ENCODE assay signal across 13 cellular contexts in the genomic region with DNA sequence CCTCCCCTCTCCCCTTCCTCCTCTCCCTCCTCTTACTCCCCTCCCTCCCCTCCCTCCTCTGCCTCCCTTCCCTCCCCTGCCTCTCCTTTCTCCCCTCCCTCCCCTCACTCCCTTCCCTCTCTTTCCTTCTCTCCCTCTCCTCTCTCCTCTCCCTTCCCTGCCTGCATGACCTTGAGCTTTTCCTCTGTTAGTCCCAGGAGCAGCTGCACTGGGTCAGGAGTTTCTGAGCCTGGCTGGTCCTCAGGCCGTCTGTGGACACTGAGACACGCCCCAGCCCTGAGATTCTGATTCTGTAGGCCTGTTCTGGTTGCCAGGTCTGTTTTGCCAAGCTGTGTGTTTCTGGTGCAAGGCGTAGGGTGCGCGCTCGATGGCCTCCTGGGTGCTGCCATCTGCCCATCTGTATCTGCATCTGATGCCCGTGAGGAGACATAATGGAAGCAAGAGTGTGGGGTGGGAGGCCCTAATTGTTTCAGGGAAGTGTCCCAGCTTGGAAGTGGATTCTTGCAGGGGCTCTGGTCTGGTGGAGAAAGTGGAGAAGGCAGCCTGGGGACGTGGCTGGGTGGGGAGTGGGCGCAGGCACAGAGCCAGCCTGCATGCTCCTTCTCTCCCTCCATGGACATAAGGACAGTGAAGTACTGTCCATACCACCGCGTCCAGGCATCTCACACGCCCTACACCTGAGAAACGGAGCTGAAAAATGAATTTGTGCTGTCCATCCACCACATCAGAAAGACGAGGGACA.
DNase-seq lines count a peak whose midpoint lies in the region; ATAC-seq and TF ChIP-seq lines count a peak whose summit lies in the region.
"Had no signal": no experiment of that assay in that cellular context is flagged by ENCODE, and none has a peak within 500 bp of the region (broad histone marks: within the 10 kb centered on the region; RNA-seq: fewer than 3 reads in every experiment).

No MANE protein-coding gene starts in this region.

- peaks cover 48 to 74% (median 72%) of the 10 kb centered on the region in 3 donors for H3K27me3 ChIP-seq in skeletal muscle tissue (ENCODE audit: control insufficient read depth in 3 of 3, insufficient read depth in 3 of 3, low read length in 3 of 3)

- peak overlapping the region; percentile 19 for H3K27ac ChIP-seq in skeletal muscle tissue (ENCODE audit: low read depth, low read length)
- H3K27ac ChIP-seq: SJCRH30 had no signal

- H3K9me3 Mint-ChIP-seq in activated CD8-positive, alpha-beta T cell treated with anti-CD3 and anti-CD28 coated beads, Interleukin-2, amount 10 ng/mL, durations not matched to agents 7 days and 5 days (ENCODE audit: insufficient read depth) = peaks cover 8% of the 10 kb centered on the region
- H3K9me3 Mint-ChIP-seq in activated CD8-positive, alpha-beta T cell treated with anti-CD3 and anti-CD28 coated beads for 36 hours = peaks cover 2% of the 10 kb centered on the region
- peaks cover 4% of the 10 kb centered on the region for H3K9me3 Mint-ChIP-seq in activated T-helper 1 cell treated with anti-CD3 and anti-CD28 coated beads, Interleukin-12 subunit alpha, Interleukin-12 subunit beta, Interleukin-2, Interleukin-4 antibody, amounts not matched to agents 30 ng/mL and 10 ng/mL and 1 ng/mL, durations not matched to agents 14 hours and 24 hours and 36 hours
- H3K9me3 Mint-ChIP-seq: activated T-cell treated with anti-CD3 and anti-CD28 coated beads, Interleukin-2, amount 50 U/mL, for 4 hours had no signal

- no peaks in the 10 kb centered on the region for H3K36me3 ChIP-seq in skeletal muscle tissue (ENCODE audit: control insufficient read depth in 3 of 3, insufficient read depth in 3 of 3, low read length in 3 of 3)
- H3K36me3 ChIP-seq: lower lobe of right lung, prostate gland, SJCRH30 had no signal

- peaks cover 5% of the 10 kb centered on the region for H3K36me3 Mint-ChIP-seq in activated CD8-positive, alpha-beta T cell treated with anti-CD3 and anti-CD28 coated beads, Interleukin-2, amount 10 ng/mL, durations not matched to agents 7 days and 5 days (ENCODE audit: low read depth)
- H3K36me3 Mint-ChIP-seq in activated CD8-positive, alpha-beta T cell treated with anti-CD3 and anti-CD28 coated beads for 36 hours (ENCODE audit: low read depth) = no peaks in the 10 kb centered on the region
- no peaks in the 10 kb centered on the region for H3K36me3 Mint-ChIP-seq in T-helper 17 cell (ENCODE audit: low read depth)
- peaks cover 2% of the 10 kb centered on the region for H3K36me3 Mint-ChIP-seq in activated T-helper 1 cell treated with anti-CD3 and anti-CD28 coated beads, Interleukin-12 subunit alpha, Interleukin-12 subunit beta, Interleukin-2, Interleukin-4 antibody, amounts not matched to agents 30 ng/mL and 10 ng/mL and 1 ng/mL, durations not matched to agents 14 hours and 24 hours and 36 hours (ENCODE audit: low read depth)

- peaks cover 43% of the 10 kb centered on the region for H3K4me1 Mint-ChIP-seq in activated CD8-positive, alpha-beta T cell treated with anti-CD3 and anti-CD28 coated beads, Interleukin-2, amount 10 ng/mL, durations not matched to agents 7 days and 5 days (ENCODE audit: low read depth)
- H3K4me1 Mint-ChIP-seq in activated CD8-positive, alpha-beta T cell treated with anti-CD3 and anti-CD28 coated beads for 36 hours (ENCODE audit: low read depth) = peaks cover 31% of the 10 kb centered on the region
- H3K4me1 Mint-ChIP-seq in T-helper 17 cell = peaks cover 35% of the 10 kb centered on the region
- H3K4me1 Mint-ChIP-seq in activated T-helper 1 cell treated with anti-CD3 and anti-CD28 coated beads, Interleukin-12 subunit alpha, Interleukin-12 subunit beta, Interleukin-2, Interleukin-4 antibody, amounts not matched to agents 30 ng/mL and 10 ng/mL and 1 ng/mL, durations not matched to agents 14 hours and 24 hours and 36 hours (ENCODE audit: low read depth) = peaks cover 39% of the 10 kb centered on the region

- no peak for TF ChIP-seq CTCF in activated CD8-positive, alpha-beta T cell treated with anti-CD3 and anti-CD28 coated beads for 36 hours (IDR thresholded peaks at IDR 0.05)
- no peak for TF ChIP-seq CTCF in GM10266 (IDR thresholded peaks at IDR 0.05; ENCODE audit: control insufficient read depth, insufficient read depth, low read depth, missing control alignments)

- H3K27ac Mint-ChIP-seq in activated CD8-positive, alpha-beta T cell treated with anti-CD3 and anti-CD28 coated beads, Interleukin-2, amount 10 ng/mL, durations not matched to agents 7 days and 5 days = peak overlapping the region; percentile 2
- H3K27ac Mint-ChIP-seq in activated CD8-positive, alpha-beta T cell treated with anti-CD3 and anti-CD28 coated beads for 36 hours = no peak overlapping the region
- peak overlapping the region; percentile 99 for H3K27ac Mint-ChIP-seq in T-helper 17 cell
- H3K27ac Mint-ChIP-seq in activated T-helper 1 cell treated with anti-CD3 and anti-CD28 coated beads, Interleukin-12 subunit alpha, Interleukin-12 subunit beta, Interleukin-2, Interleukin-4 antibody, amounts not matched to agents 30 ng/mL and 10 ng/mL and 1 ng/mL, durations not matched to agents 14 hours and 24 hours and 36 hours = no peak overlapping the region

- POLR2A ChIA-PET in activated CD8-positive, alpha-beta T cell treated with anti-CD3 and anti-CD28 coated beads, Interleukin-2, amount 10 ng/mL, durations not matched to agents 7 days and 5 days (lab: Charles Lee) = interaction anchor here (2.0 kb wide), 1 partner anchor 35 kb away, joined by 6 read pairs; no protein-coding TSS in a partner anchor
- POLR2A ChIA-PET in activated CD8-positive, alpha-beta T cell treated with anti-CD3 and anti-CD28 coated beads for 36 hours (lab: Charles Lee) = interaction anchor here (0.6 kb wide), 1 partner anchor 57 kb away, joined by 3 read pairs; no protein-coding TSS in a partner anchor

- CTCF ChIA-PET in activated CD8-positive, alpha-beta T cell treated with anti-CD3 and anti-CD28 coated beads, Interleukin-2, amount 10 ng/mL, durations not matched to agents 7 days and 5 days (lab: Charles Lee) = interaction anchor here (1.4 kb wide), 1 partner anchor 188 kb away, joined by 3 read pairs; no protein-coding TSS in a partner anchor
- CTCF ChIA-PET in activated CD8-positive, alpha-beta T cell treated with anti-CD3 and anti-CD28 coated beads for 36 hours (lab: Charles Lee) = interaction anchor here (0.9 kb wide), 1 partner anchor 36 kb away, joined by 3 read pairs; no protein-coding TSS in a partner anchor

- DNase-seq in activated CD8-positive, alpha-beta T cell treated with anti-CD3 and anti-CD28 coated beads, Interleukin-2, amount 10 ng/mL, durations not matched to agents 7 days and 5 days = no peak
- DNase-seq in activated CD8-positive, alpha-beta T cell treated with anti-CD3 and anti-CD28 coated beads for 36 hours = no peak
- no peak for DNase-seq in T-helper 17 cell
- DNase-seq in left lobe of liver (ENCODE audit: low spot score) = no peak
- no peak for DNase-seq in activated T-helper 1 cell treated with anti-CD3 and anti-CD28 coated beads, Interleukin-12 subunit alpha, Interleukin-12 subunit beta, Interleukin-2, Interleukin-4 antibody, amounts not matched to agents 30 ng/mL and 10 ng/mL and 1 ng/mL, durations not matched to agents 14 hours and 24 hours and 36 hours (ENCODE audit: low spot score)
- DNase-seq in NCI-H774 (lab: John Stamatoyannopoulos, UW) = no peak
- DNase-seq in GM10266 (ENCODE audit: extremely low spot score) = no peak
- DNase-seq: activated T-cell treated with anti-CD3 and anti-CD28 coated beads, Interleukin-2, amount 50 U/mL, for 4 hours; lower lobe of right lung; stimulated activated CD4-positive, alpha-beta T cell treated with anti-CD3 and anti-CD28 coated beads, Interleukin-2, amount 100 ng/mL, for 24 hours had no signal

- peaks cover 3 to 18% (median 15%) of the 10 kb centered on the region in 3 donors for H3K4me1 ChIP-seq in skeletal muscle tissue (ENCODE audit: control insufficient read depth in 3 of 3, insufficient read depth in 3 of 3, low read length in 3 of 3)
- H3K4me1 ChIP-seq: SJCRH30 had no signal

- intact Hi-C loops in activated CD8-positive, alpha-beta T cell treated with anti-CD3 and anti-CD28 coated beads for 36 hours (cut with micrococcal nuclease) = no loop called here
- intact Hi-C loops in activated T-helper 1 cell treated with anti-CD3 and anti-CD28 coated beads, Interleukin-12 subunit alpha, Interleukin-12 subunit beta, Interleukin-2, Interleukin-4 antibody, amounts not matched to agents 30 ng/mL and 10 ng/mL and 1 ng/mL, durations not matched to agents 14 hours and 24 hours and 36 hours (cut with micrococcal nuclease) = loop anchor here (5.0 kb wide), 1 partner anchor 50 kb away; no protein-coding TSS in a partner anchor

- H3K27me3 Mint-ChIP-seq in activated CD8-positive, alpha-beta T cell treated with anti-CD3 and anti-CD28 coated beads, Interleukin-2, amount 10 ng/mL, durations not matched to agents 7 days and 5 days (ENCODE audit: low read depth) = peaks cover 24% of the 10 kb centered on the region
- H3K27me3 Mint-ChIP-seq in activated CD8-positive, alpha-beta T cell treated with anti-CD3 and anti-CD28 coated beads for 36 hours = no peaks in the 10 kb centered on the region
- H3K27me3 Mint-ChIP-seq in T-helper 17 cell = no peaks in the 10 kb centered on the region
- H3K27me3 Mint-ChIP-seq in activated T-helper 1 cell treated with anti-CD3 and anti-CD28 coated beads, Interleukin-12 subunit alpha, Interleukin-12 subunit beta, Interleukin-2, Interleukin-4 antibody, amounts not matched to agents 30 ng/mL and 10 ng/mL and 1 ng/mL, durations not matched to agents 14 hours and 24 hours and 36 hours (ENCODE audit: insufficient read depth) = peaks cover 38% of the 10 kb centered on the region

- no peaks in the 10 kb centered on the region for H3K9me3 ChIP-seq in T-helper 17 cell (ENCODE audit: control insufficient read depth, low read length, poor library complexity, severe bottlenecking)
- H3K9me3 ChIP-seq in skeletal muscle tissue (ENCODE audit: control insufficient read depth in 3 of 3, low read length in 3 of 3) = peaks cover 2 to 3% (median 3%) of the 10 kb centered on the region in 3 donors
- H3K9me3 ChIP-seq: prostate gland, SJCRH30 had no signal

- no peak for ATAC-seq in activated CD8-positive, alpha-beta T cell treated with anti-CD3 and anti-CD28 coated beads, Interleukin-2, amount 10 ng/mL, durations not matched to agents 7 days and 5 days
- no peak for ATAC-seq in activated CD8-positive, alpha-beta T cell treated with anti-CD3 and anti-CD28 coated beads for 36 hours
- ATAC-seq in T-helper 17 cell = no peak
- ATAC-seq in left lobe of liver = peak; percentile 29
- ATAC-seq: activated T-cell treated with anti-CD3 and anti-CD28 coated beads, Interleukin-2, amount 50 U/mL, for 4 hours had no signal

- H3K9ac ChIP-seq in skeletal muscle tissue (ENCODE audit: low read depth in 1 of 3, low read length in 3 of 3) = peak overlapping the region in 1 of 3 donors; percentile 16

- no peak overlapping the region for H3K4me3 Mint-ChIP-seq in activated CD8-positive, alpha-beta T cell treated with anti-CD3 and anti-CD28 coated beads, Interleukin-2, amount 10 ng/mL, durations not matched to agents 7 days and 5 days
- no peak overlapping the region for H3K4me3 Mint-ChIP-seq in activated CD8-positive, alpha-beta T cell treated with anti-CD3 and anti-CD28 coated beads for 36 hours
- peak overlapping the region; percentile 66 for H3K4me3 Mint-ChIP-seq in T-helper 17 cell
- no peak overlapping the region for H3K4me3 Mint-ChIP-seq in activated T-helper 1 cell treated with anti-CD3 and anti-CD28 coated beads, Interleukin-12 subunit alpha, Interleukin-12 subunit beta, Interleukin-2, Interleukin-4 antibody, amounts not matched to agents 30 ng/mL and 10 ng/mL and 1 ng/mL, durations not matched to agents 14 hours and 24 hours and 36 hours

- no peak overlapping the region for H3K4me3 ChIP-seq in skeletal muscle tissue (ENCODE audit: low read length in 3 of 3)

Comparison
In these comparisons a context has a peak if more than half of its experiments do, and no peak if none do; other contexts are left out.
1. H3K27ac Mint-ChIP-seq: peak in activated CD8-positive, alpha-beta T cell treated with anti-CD3 and anti-CD28 coated beads, Interleukin-2, amount 10 ng/mL, durations not matched to agents 7 days and 5 days (single experiment) and T-helper 17 cell (single experiment); none in activated CD8-positive, alpha-beta T cell treated with anti-CD3 and anti-CD28 coated beads for 36 hours (single experiment) and activated T-helper 1 cell treated with anti-CD3 and anti-CD28 coated beads, Interleukin-12 subunit alpha, Interleukin-12 subunit beta, Interleukin-2, Interleukin-4 antibody, amounts not matched to agents 30 ng/mL and 10 ng/mL and 1 ng/mL, durations not matched to agents 14 hours and 24 hours and 36 hours (single experiment).